ENCODE assay signal across 28 cellular contexts in genomic region chr5:1754531-1755220, GRCh38. TPM values are rescaled to one million over a fixed set of nuclear protein-coding genes. Genes with fewer than 3 reads are reported as not detected.
DNase-seq lines count a peak whose midpoint lies in the region; ATAC-seq, FAIRE-seq and TF ChIP-seq lines count a peak whose summit lies in the region.
"Had no signal": no experiment of that assay in that cellular context is flagged by ENCODE, and none has a peak within 500 bp of the region (broad histone marks: within the 10 kb centered on the region; RNA-seq: fewer than 3 reads in every experiment).

No MANE protein-coding gene starts in this region.

- no peak overlapping the region for H3K27ac ChIP-seq in right lobe of liver
- no peak overlapping the region for H3K27ac ChIP-seq in HepG2 (ENCODE audit: extremely low read length, insufficient read depth, low read length)
- no peak overlapping the region for H3K27ac ChIP-seq in coronary artery
- H3K27ac ChIP-seq in aorta (ENCODE audit: low read depth in 1 of 2, low read length in 2 of 2): no peak overlapping the region
- H3K27ac ChIP-seq in substantia nigra (ENCODE audit: low read depth, low read length, poor library complexity, severe bottlenecking): no peak overlapping the region
- H3K27ac ChIP-seq: brain microvascular endothelial cell, neural progenitor cell, PC-9 had no signal

- no peak for ATAC-seq in right lobe of liver
- no peak for ATAC-seq in HepG2
- ATAC-seq in aorta (ENCODE audit: low FRiP score): no peak
- no peak for ATAC-seq in HG02588 (IDR thresholded peaks at IDR 0.05; ENCODE audit: unreplicated experiment)
- ATAC-seq: GM12878, HCT116, left colon, right cardiac atrium had no signal

- no peak for TF ChIP-seq RAD21 in HepG2 (CRISPR knock-in tag; IDR thresholded peaks at IDR 0.05)

- no peak overlapping the region for H3K9ac ChIP-seq in HepG2 (ENCODE audit: insufficient read depth, low read depth, low read length)
- H3K9ac ChIP-seq: neural progenitor cell had no signal

- H3K4me3 ChIP-seq in right lobe of liver (no peak overlapping the region), HepG2 (replicated peaks in 1 of 3; ENCODE audit: insufficient read depth in 1 of 3, low read depth in 2 of 3, low read length in 3 of 3) (no peak overlapping the region), coronary artery (no peak overlapping the region), aorta (ENCODE audit: low read length in 2 of 2) (no peak overlapping the region)
- H3K4me3 ChIP-seq: GM12878, neural progenitor cell, PC-9 had no signal

- DNase-seq in right lobe of liver (peak; percentile 6 to 39 (median 27)), HepG2 (ENCODE audit: low spot score) (no peak), coronary artery (ENCODE audit: low spot score) (peak; percentile 45), posterior vena cava (ENCODE audit: low spot score) (peak; percentile 59), aorta (peak; percentile 12 to 58), substantia nigra (lab: John Stamatoyannopoulos, UW) (no peak), NCI-H187 (lab: John Stamatoyannopoulos, UW) (no peak)
- DNase-seq: activated naive CD4-positive, alpha-beta T cell treated with anti-CD3 and anti-CD28 coated beads, Interleukin-2, amount 50 U/mL, for 16 hours; amniotic stem cell; brain microvascular endothelial cell; C1 segment of cervical spinal cord; COR-L47; Karpas-422; mesendoderm; NCI-H1417 treated with DMSO at 0.1 percent for 48 hours; NCI-H226; NCI-H526 treated with DMSO at 0.1 percent for 48 hours; PC-9; right cardiac atrium; SHP77 treated with DMSO at 0.1 percent for 48 hours; stimulated activated CD4-positive, alpha-beta T cell treated with anti-CD3 and anti-CD28 coated beads, Interleukin-4, amount 100 ng/mL, for 1 hour had no signal

- H3K4me2 ChIP-seq in HepG2 (ENCODE audit: low read depth, low read length): no peak overlapping the region
- H3K4me2 ChIP-seq: neural progenitor cell, PC-9 had no signal

- TF ChIP-seq CTCF in right lobe of liver (IDR thresholded peaks at IDR 0.05): no peak
- no peak for TF ChIP-seq CTCF in HepG2 (CRISPR knock-in tag; IDR thresholded peaks at IDR 0.05)
- TF ChIP-seq CTCF in coronary artery (IDR thresholded peaks at IDR 0.05): no peak

- CTCF ChIA-PET in HepG2 (lab: Yijun Ruan, JAX; ENCODE audit: low intra/inter-chr PET ratio, low total read pairs): no interaction called here

- H3K79me2 ChIP-seq in HepG2 (ENCODE audit: insufficient read depth, low read length): no peaks in the 10 kb centered on the region

- H2AFZ ChIP-seq in HepG2 (ENCODE audit: low read length): no peak overlapping the region
- H2AFZ ChIP-seq: neural progenitor cell, PC-9 had no signal

- intact Hi-C loops in right lobe of liver (cut with DNase I): no loop called here
- intact Hi-C loops in HepG2 (cut with micrococcal nuclease; ENCODE audit: unreplicated experiment): no loop called here
- intact Hi-C loops in posterior vena cava (cut with DNase I): no loop called here
- intact Hi-C loops in aorta (cut with DNase I): no loop called here

- no peak for FAIRE-seq in HepG2 (lab: Jason Lieb, UNC)
- FAIRE-seq: endothelial cell of umbilical vein, frontal cortex, GM12878 had no signal

- no peaks in the 10 kb centered on the region for H3K27me3 ChIP-seq in right lobe of liver
- H3K27me3 ChIP-seq in HepG2 (ENCODE audit: control insufficient read depth in 1 of 2, insufficient read depth in 2 of 2, low read length in 2 of 2): peaks cover 4 to 57% of the 10 kb centered on the region in 2 experiments; a peak in 4 of 5 replicates
- H3K27me3 ChIP-seq in aorta (ENCODE audit: control insufficient read depth in 1 of 2, insufficient read depth in 2 of 2, low read length in 1 of 2): no peaks in the 10 kb centered on the region
- H3K27me3 ChIP-seq: brain microvascular endothelial cell, neural progenitor cell had no signal

- POLR2A ChIA-PET in HepG2 (lab: Yijun Ruan, JAX): no interaction called here

- in situ Hi-C loops in HepG2 (cut with HindIII; ENCODE audit: extremely low pct_ligation_motif_present, low pct_unique_long_range_greater_than_20kb): no loop called here

- TF ChIP-seq EP300 in HepG2 (IDR thresholded peaks at IDR 0.05; ENCODE audit: low read depth in 2 of 2, low read length in 2 of 2): no peak
- no peak for TF ChIP-seq EP300 in HepG2 (CRISPR knock-in tag; IDR thresholded peaks at IDR 0.05; ENCODE audit: borderline replicate concordance)

- 67% methylated on average over 3 of the region's 14 CpGs for WGBS in right lobe of liver (ENCODE audit: insufficient coverage, low coverage, low lambda C conversion rate, missing lambda C conversion rate)
- 31% methylated on average over 10 of the region's 14 CpGs for WGBS in HepG2 (ENCODE audit: low lambda C conversion rate)
- WGBS in aorta, 2 donors: 75 to 79% methylated on average over 12 to 14 of the region's 14 CpGs

- BruUV-seq in HepG2 (replicated peaks; lab: Mats Ljungman, UMichigan): no TSS peak

- H3K4me1 ChIP-seq in right lobe of liver (no peaks in the 10 kb centered on the region), HepG2 (ENCODE audit: insufficient read depth, low read length) (no peaks in the 10 kb centered on the region), aorta (ENCODE audit: control insufficient read depth in 1 of 2, insufficient read depth in 2 of 2, low read length in 2 of 2) (no peaks in the 10 kb centered on the region)

- no peaks in the 10 kb centered on the region for H3K36me3 ChIP-seq in right lobe of liver
- no peaks in the 10 kb centered on the region for H3K36me3 ChIP-seq in HepG2 (replicated peaks in 1 of 2; ENCODE audit: control insufficient read depth in 1 of 2, insufficient read depth in 2 of 2, low read length in 2 of 2)
- H3K36me3 ChIP-seq in aorta (ENCODE audit: control insufficient read depth in 1 of 2, insufficient read depth in 2 of 2, low read length in 1 of 2): no peaks in the 10 kb centered on the region
- H3K36me3 ChIP-seq: brain microvascular endothelial cell, neural progenitor cell had no signal

- H3K9me3 ChIP-seq in right lobe of liver: no peaks in the 10 kb centered on the region
- H3K9me3 ChIP-seq in HepG2 (ENCODE audit: low read length): no peaks in the 10 kb centered on the region
- H3K9me3 ChIP-seq in aorta (ENCODE audit: control insufficient read depth, low read length): no peaks in the 10 kb centered on the region

- TF ChIP-seq POLR2A in right lobe of liver (IDR thresholded peaks at IDR 0.05) (no peak), HepG2 (IDR thresholded peaks at IDR 0.05; ENCODE audit: insufficient read depth in 1 of 2, low read depth in 2 of 2, low read length in 2 of 2) (no peak)

- no peaks in the 10 kb centered on the region for H4K20me1 ChIP-seq in HepG2 (ENCODE audit: insufficient read depth, low read length)

RNA-seq across cellular contexts. Expression of gene MRPL36, which starts 45.0 kb away (rescaled TPM):
- total RNA-seq in right lobe of liver (10 to 100 TPM; 30.7 to 40.0 (median 35.5) TPM), HepG2 (2016; rRNA removed; fragmentation: Illumina TruSeq; extraction: Trizol) (113 and 135 TPM in 2 replicates), posterior vena cava (10 to 100 TPM; 29.4 to 32.4 TPM), aorta (10 to 100 TPM; 25.1 to 28.5 TPM)
- total RNA-seq in HepG2 (2016; cell fraction: cytosol; rRNA removed; fragmentation: Illumina TruSeq; extraction: Trizol; ENCODE audit: low read depth): 108 and 113 TPM in 2 replicates
- total RNA-seq in HepG2 (2016; cell fraction: insoluble cytoplasmic fraction; rRNA removed; fragmentation: Illumina TruSeq; extraction: Trizol): 108 and 154 TPM in 2 replicates
- total RNA-seq in HepG2 (2016; cell fraction: membrane; rRNA removed; fragmentation: Illumina TruSeq; extraction: Trizol): 76.0 and 81.1 TPM in 2 replicates
- 37.1 and 47.0 TPM in 2 replicates for total RNA-seq in HepG2 (2016; cell fraction: nucleus; rRNA removed; fragmentation: Illumina TruSeq; extraction: Trizol)
- polyA plus RNA-seq in HepG2 (2011; rRNA removed) (70.5 and 71.3 TPM in 2 replicates), aorta (10 to 100 TPM; 49.5 to 62.2 TPM)
- polyA plus RNA-seq in HepG2 (2011; cell fraction: cytosol; rRNA removed): 65.9 and 74.3 TPM in 2 replicates
- polyA plus RNA-seq in HepG2 (2011; cell fraction: nucleus; rRNA removed): 25.2 and 29.0 TPM in 2 replicates
- polyA plus RNA-seq in HepG2 (2012): 59.1 and 65.6 TPM in 2 replicates
- polyA plus RNA-seq in HepG2 (2016; cell fraction: cytosol; fragmentation: Illumina TruSeq; extraction: Trizol; ENCODE audit: low read depth): 88.2 and 98.8 TPM in 2 replicates
- polyA plus RNA-seq in HepG2 (2016; cell fraction: insoluble cytoplasmic fraction; fragmentation: Illumina TruSeq; extraction: Trizol; ENCODE audit: low read depth): 150 and 160 TPM in 2 replicates
- 60.1 and 66.8 TPM in 2 replicates for polyA plus RNA-seq in HepG2 (2016; cell fraction: membrane; fragmentation: Illumina TruSeq; extraction: Trizol; ENCODE audit: low read depth)
- 65.9 and 77.9 TPM in 2 replicates for polyA plus RNA-seq in HepG2 (2016; cell fraction: nucleus; fragmentation: Illumina TruSeq; extraction: Trizol; ENCODE audit: insufficient read depth, low read depth)
- 30.3 and 163 TPM in 2 replicates for polyA minus RNA-seq in HepG2 (2011; rRNA and poly(A)+ RNA removed; ENCODE audit: low replicate concordance)
- polyA minus RNA-seq in HepG2 (2011; cell fraction: cytosol; rRNA and poly(A)+ RNA removed): 21.5 and 22.2 TPM in 2 replicates
- polyA minus RNA-seq in HepG2 (2011; cell fraction: nucleus; rRNA and poly(A)+ RNA removed): 21.4 and 25.5 TPM in 2 replicates

RNA-seq across cellular contexts. Expression of gene NDUFS6, which starts 46.5 kb away (rescaled TPM):
- total RNA-seq in right lobe of liver: 10 to 100 TPM; 16.5 to 57.5 (median 23.7) TPM
- 50.4 and 63.7 TPM in 2 replicates for total RNA-seq in HepG2 (2016; rRNA removed; fragmentation: Illumina TruSeq; extraction: Trizol)
- total RNA-seq in HepG2 (2016; cell fraction: cytosol; rRNA removed; fragmentation: Illumina TruSeq; extraction: Trizol; ENCODE audit: low read depth): 15.2 and 15.4 TPM in 2 replicates
- 53.0 and 63.5 TPM in 2 replicates for total RNA-seq in HepG2 (2016; cell fraction: insoluble cytoplasmic fraction; rRNA removed; fragmentation: Illumina TruSeq; extraction: Trizol)
- total RNA-seq in HepG2 (2016; cell fraction: membrane; rRNA removed; fragmentation: Illumina TruSeq; extraction: Trizol): 25.8 and 27.4 TPM in 2 replicates
- total RNA-seq in HepG2 (2016; cell fraction: nucleus; rRNA removed; fragmentation: Illumina TruSeq; extraction: Trizol): 17.5 and 20.2 TPM in 2 replicates
- 22.2 and 23.7 TPM in 2 replicates for polyA plus RNA-seq in HepG2 (2011; rRNA removed)
- polyA plus RNA-seq in HepG2 (2011; cell fraction: cytosol; rRNA removed): 72.6 and 97.8 TPM in 2 replicates
- 21.7 and 33.4 TPM in 2 replicates for polyA plus RNA-seq in HepG2 (2011; cell fraction: nucleus; rRNA removed)
- polyA plus RNA-seq in HepG2 (2012): 46.4 and 50.3 TPM in 2 replicates
- polyA plus RNA-seq in HepG2 (2016; cell fraction: cytosol; fragmentation: Illumina TruSeq; extraction: Trizol; ENCODE audit: low read depth): 27.6 and 35.6 TPM in 2 replicates
- 110 and 131 TPM in 2 replicates for polyA plus RNA-seq in HepG2 (2016; cell fraction: insoluble cytoplasmic fraction; fragmentation: Illumina TruSeq; extraction: Trizol; ENCODE audit: low read depth)
- 36.7 and 40.8 TPM in 2 replicates for polyA plus RNA-seq in HepG2 (2016; cell fraction: membrane; fragmentation: Illumina TruSeq; extraction: Trizol; ENCODE audit: low read depth)
- 54.4 and 56.6 TPM in 2 replicates for polyA plus RNA-seq in HepG2 (2016; cell fraction: nucleus; fragmentation: Illumina TruSeq; extraction: Trizol; ENCODE audit: insufficient read depth, low read depth)
- 9.7 and 41.7 TPM in 2 replicates for polyA minus RNA-seq in HepG2 (2011; rRNA and poly(A)+ RNA removed; ENCODE audit: low replicate concordance)
- 11.4 and 22.6 TPM in 2 replicates for polyA minus RNA-seq in HepG2 (2011; cell fraction: cytosol; rRNA and poly(A)+ RNA removed)
- 8.5 and 11.5 TPM in 2 replicates for polyA minus RNA-seq in HepG2 (2011; cell fraction: nucleus; rRNA and poly(A)+ RNA removed)
- total RNA-seq in posterior vena cava: 10 to 100 TPM; 25.4 to 25.8 TPM
- 10 to 100 TPM; 16.7 to 24.2 TPM for total RNA-seq in aorta
- 10 to 100 TPM; 46.6 to 64.9 TPM for polyA plus RNA-seq in aorta

Comparison
In these comparisons a context has a peak if more than half of its experiments do, and no peak if none do; other contexts are left out.
1. DNase-seq: peak in right lobe of liver (3 of 3), coronary artery (single experiment), posterior vena cava (single experiment) and aorta (2 of 2); none in HepG2 (single experiment), substantia nigra (0 of 49) and NCI-H187 (0 of 2).